In the genomic region with DNA sequence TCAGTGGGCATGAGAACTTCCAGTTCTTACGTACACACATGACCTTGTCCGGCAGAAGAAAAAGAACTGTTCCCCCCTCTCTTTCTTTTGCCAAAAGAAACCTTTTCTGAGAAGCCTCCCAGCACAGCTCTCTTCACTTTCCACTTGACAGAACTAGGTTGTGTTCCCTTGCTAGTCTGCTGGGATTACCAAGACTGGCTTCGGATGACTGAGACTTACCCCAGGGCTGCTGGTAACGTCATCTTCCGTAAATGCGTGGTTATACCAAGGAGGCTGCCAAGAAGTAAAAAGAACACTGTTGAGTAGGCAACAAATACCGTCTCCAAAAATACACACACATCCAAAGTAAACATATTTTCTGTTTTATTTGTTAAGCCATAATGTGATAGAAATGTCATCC, we compare ENCODE assay signal across 31 cellular contexts.
DNase-seq lines count a peak whose midpoint lies in the region; ATAC-seq lines count a peak whose summit lies in the region.
"Had no signal": no experiment of that assay in that cellular context is flagged by ENCODE, and none has a peak within 500 bp of the region (broad histone marks: within the 10 kb centered on the region; RNA-seq: fewer than 3 reads in every experiment).

No MANE protein-coding gene starts in this region.

- no peaks in the 10 kb centered on the region for H3K36me3 ChIP-seq in aorta (ENCODE audit: control insufficient read depth in 1 of 2, insufficient read depth in 2 of 2, low read length in 1 of 2)
- H3K36me3 ChIP-seq: ascending aorta, gastroesophageal sphincter, left lung, pancreas, right lobe of liver had no signal

- no peak overlapping the region for H3K27ac Mint-ChIP-seq in natural killer cell treated with Interleukin-12 subunit alpha and Interleukin-12 subunit beta and Interleukin-15 and Interleukin-18, amount 100 ng/mL, for 72 hours
- H3K27ac Mint-ChIP-seq: activated CD4-positive, alpha-beta memory T cell treated with anti-CD3 and anti-CD28 coated beads, Interleukin-2, amount 10 ng/mL, durations not matched to agents 7 days and 5 days; activated naive CD4-positive, alpha-beta T cell treated with anti-CD3 and anti-CD28 coated beads, Interleukin-2, amount 50 U/mL, for 24 hours; activated T-helper 17 cell treated with anti-CD3 and anti-CD28 coated beads, Interleukin-2, amount 50 U/mL, for 72 hours; CD4-positive, CD25-positive, alpha-beta regulatory T cell; mesothelial cell of epicardium; naive thymus-derived CD8-positive, alpha-beta T cell had no signal

- intact Hi-C loops in right cardiac atrium (cut with DNase I) (no loop called here), left ventricle myocardium superior (cut with micrococcal nuclease) (no loop called here), aorta (cut with DNase I) (loop anchor here in 1 of 2 donors (10.0 kb wide), 1 partner anchor 908 kb away; the partner anchor contains the start of gene EFNB2)

- no peaks in the 10 kb centered on the region for H3K27me3 ChIP-seq in right cardiac atrium (ENCODE audit: control insufficient read depth, insufficient read depth)
- H3K27me3 ChIP-seq in aorta (ENCODE audit: control insufficient read depth in 1 of 2, insufficient read depth in 2 of 2, low read length in 1 of 2), result no peaks in the 10 kb centered on the region
- H3K27me3 ChIP-seq: ascending aorta, gastroesophageal sphincter, left lung, pancreas, right lobe of liver had no signal

- no peaks in the 10 kb centered on the region for H3K4me1 ChIP-seq in right cardiac atrium (ENCODE audit: control insufficient read depth, insufficient read depth, low read length)
- no peaks in the 10 kb centered on the region for H3K4me1 ChIP-seq in aorta (ENCODE audit: control insufficient read depth in 1 of 2, insufficient read depth in 2 of 2, low read length in 2 of 2)
- H3K4me1 ChIP-seq: ascending aorta, gastroesophageal sphincter, left lung, pancreas, right lobe of liver had no signal

- no peaks in the 10 kb centered on the region for H3K27me3 Mint-ChIP-seq in natural killer cell treated with Interleukin-12 subunit alpha and Interleukin-12 subunit beta and Interleukin-15 and Interleukin-18, amount 100 ng/mL, for 72 hours
- H3K27me3 Mint-ChIP-seq: activated CD4-positive, alpha-beta memory T cell treated with anti-CD3 and anti-CD28 coated beads, Interleukin-2, amount 10 ng/mL, durations not matched to agents 7 days and 5 days; activated naive CD4-positive, alpha-beta T cell treated with anti-CD3 and anti-CD28 coated beads, Interleukin-2, amount 50 U/mL, for 24 hours; CD4-positive, CD25-positive, alpha-beta regulatory T cell had no signal

- H3K9me3 ChIP-seq in right cardiac atrium (ENCODE audit: control insufficient read depth, low read length) (no peaks in the 10 kb centered on the region), aorta (ENCODE audit: control insufficient read depth, low read length) (no peaks in the 10 kb centered on the region)
- H3K9me3 ChIP-seq: ascending aorta, gastroesophageal sphincter, left lung, pancreas, right lobe of liver had no signal

- peak; percentile 13 to 55 for ATAC-seq in right cardiac atrium
- ATAC-seq in left ventricle myocardium superior, result no peak
- peak; percentile 55 for ATAC-seq in esophagus mucosa
- peak; percentile 60 for ATAC-seq in aorta (ENCODE audit: low FRiP score)
- no peak for ATAC-seq in natural killer cell treated with Interleukin-12 subunit alpha and Interleukin-12 subunit beta and Interleukin-15 and Interleukin-18, amount 100 ng/mL, for 72 hours
- ATAC-seq: activated CD4-positive, CD25-positive, alpha-beta regulatory T cell treated with anti-CD3 and anti-CD28 coated beads, Interleukin-2, amount 50 U/mL, for 24 hours; activated T-helper 17 cell treated with anti-CD3 and anti-CD28 coated beads, Interleukin-2, amount 50 U/mL, for 72 hours; gastroesophageal sphincter; left lung; naive thymus-derived CD8-positive, alpha-beta T cell; pancreas; right lobe of liver had no signal

- H3K9me3 Mint-ChIP-seq in natural killer cell treated with Interleukin-12 subunit alpha and Interleukin-12 subunit beta and Interleukin-15 and Interleukin-18, amount 100 ng/mL, for 72 hours, result peaks cover 19% of the 10 kb centered on the region
- H3K9me3 Mint-ChIP-seq: activated CD4-positive, alpha-beta memory T cell treated with anti-CD3 and anti-CD28 coated beads, Interleukin-2, amount 10 ng/mL, durations not matched to agents 7 days and 5 days; activated naive CD4-positive, alpha-beta T cell treated with anti-CD3 and anti-CD28 coated beads, Interleukin-2, amount 50 U/mL, for 24 hours; activated T-helper 17 cell treated with anti-CD3 and anti-CD28 coated beads, Interleukin-2, amount 50 U/mL, for 72 hours had no signal

- H3K27ac ChIP-seq in right cardiac atrium (ENCODE audit: low read length) (no peak overlapping the region), aorta (ENCODE audit: low read depth in 1 of 2, low read length in 2 of 2) (peak overlapping the region in 1 of 2 donors; percentile 45)
- H3K27ac ChIP-seq: ascending aorta, epithelial cell of prostate, gastroesophageal sphincter, left lung, pancreas, right lobe of liver, RWPE1 had no signal

- no peaks in the 10 kb centered on the region for H3K4me1 Mint-ChIP-seq in natural killer cell treated with Interleukin-12 subunit alpha and Interleukin-12 subunit beta and Interleukin-15 and Interleukin-18, amount 100 ng/mL, for 72 hours (ENCODE audit: low read depth in 2 of 2)
- H3K4me1 Mint-ChIP-seq: activated CD4-positive, alpha-beta memory T cell treated with anti-CD3 and anti-CD28 coated beads, Interleukin-2, amount 10 ng/mL, durations not matched to agents 7 days and 5 days; activated naive CD4-positive, alpha-beta T cell treated with anti-CD3 and anti-CD28 coated beads, Interleukin-2, amount 50 U/mL, for 24 hours; activated T-helper 17 cell treated with anti-CD3 and anti-CD28 coated beads, Interleukin-2, amount 50 U/mL, for 72 hours; CD4-positive, CD25-positive, alpha-beta regulatory T cell; naive thymus-derived CD8-positive, alpha-beta T cell had no signal

- DNase-seq in right cardiac atrium, result no peak
- no peak for DNase-seq in left ventricle myocardium superior
- peak; percentile 16 for DNase-seq in mucosa of gallbladder (ENCODE audit: low spot score)
- DNase-seq in aorta, result peak in 1 of 2 donors; percentile 27
- DNase-seq in natural killer cell treated with Interleukin-12 subunit alpha and Interleukin-12 subunit beta and Interleukin-15 and Interleukin-18, amount 100 ng/mL, for 72 hours (ENCODE audit: low spot score), result no peak
- DNase-seq in HuH-7 (ENCODE audit: low spot score), result no peak
- DNase-seq in activated CD4-positive, CD25-positive, alpha-beta regulatory T cell treated with anti-CD3 and anti-CD28 coated beads, Interleukin-2, amount 50 U/mL, for 72 hours, result no peak
- DNase-seq: 8988T; activated CD4-positive, alpha-beta memory T cell treated with anti-CD3 and anti-CD28 coated beads, Interleukin-2, amount 10 ng/mL, durations not matched to agents 7 days and 5 days; CD4-positive, CD25-positive, alpha-beta regulatory T cell; cerebellar nuclear complex; effector CD4-positive, alpha-beta T cell; hippocampal formation; left lung; naive thymus-derived CD8-positive, alpha-beta T cell; NCI-H1417; NCI-H2081 treated with DMSO at 0.1 percent for 48 hours; NCI-H446; pancreas; right lobe of liver; stimulated activated naive CD4-positive, alpha-beta T cell; T-helper 1 cell had no signal

- no peaks in the 10 kb centered on the region for H3K36me3 Mint-ChIP-seq in natural killer cell treated with Interleukin-12 subunit alpha and Interleukin-12 subunit beta and Interleukin-15 and Interleukin-18, amount 100 ng/mL, for 72 hours
- H3K36me3 Mint-ChIP-seq: activated naive CD4-positive, alpha-beta T cell treated with anti-CD3 and anti-CD28 coated beads, Interleukin-2, amount 50 U/mL, for 24 hours; CD4-positive, CD25-positive, alpha-beta regulatory T cell; mesothelial cell of epicardium; naive thymus-derived CD8-positive, alpha-beta T cell had no signal

- no peak overlapping the region for H3K4me3 Mint-ChIP-seq in natural killer cell treated with Interleukin-12 subunit alpha and Interleukin-12 subunit beta and Interleukin-15 and Interleukin-18, amount 100 ng/mL, for 72 hours
- H3K4me3 Mint-ChIP-seq: activated CD4-positive, alpha-beta memory T cell treated with anti-CD3 and anti-CD28 coated beads, Interleukin-2, amount 10 ng/mL, durations not matched to agents 7 days and 5 days; activated naive CD4-positive, alpha-beta T cell treated with anti-CD3 and anti-CD28 coated beads, Interleukin-2, amount 50 U/mL, for 24 hours; activated T-helper 17 cell treated with anti-CD3 and anti-CD28 coated beads, Interleukin-2, amount 50 U/mL, for 72 hours; CD4-positive, CD25-positive, alpha-beta regulatory T cell; mesothelial cell of epicardium; naive thymus-derived CD8-positive, alpha-beta T cell had no signal

- WGBS in right cardiac atrium, result 73% methylated on average over 7 of the region's 7 CpGs
- 7 to 10% methylated on average over 7 of the region's 7 CpGs for WGBS in aorta, 2 donors

- no peak overlapping the region for H3K4me3 ChIP-seq in right cardiac atrium (ENCODE audit: low read length)
- H3K4me3 ChIP-seq in aorta (ENCODE audit: low read length in 2 of 2), result peak overlapping the region in 1 of 2 donors; percentile 26
- H3K4me3 ChIP-seq: ascending aorta, gastroesophageal sphincter, left lung, pancreas, right lobe of liver had no signal

Comparison
In these comparisons a context has a peak if more than half of its experiments do, and no peak if none do; other contexts are left out.
1. ATAC-seq: peak in right cardiac atrium (2 of 2), esophagus mucosa (single experiment) and aorta (single experiment); none in left ventricle myocardium superior (single experiment) and natural killer cell treated with Interleukin-12 subunit alpha and Interleukin-12 subunit beta and Interleukin-15 and Interleukin-18, amount 100 ng/mL, for 72 hours (0 of 2).